ENCODE assay signal across 1 cellular context in the genomic region with DNA sequence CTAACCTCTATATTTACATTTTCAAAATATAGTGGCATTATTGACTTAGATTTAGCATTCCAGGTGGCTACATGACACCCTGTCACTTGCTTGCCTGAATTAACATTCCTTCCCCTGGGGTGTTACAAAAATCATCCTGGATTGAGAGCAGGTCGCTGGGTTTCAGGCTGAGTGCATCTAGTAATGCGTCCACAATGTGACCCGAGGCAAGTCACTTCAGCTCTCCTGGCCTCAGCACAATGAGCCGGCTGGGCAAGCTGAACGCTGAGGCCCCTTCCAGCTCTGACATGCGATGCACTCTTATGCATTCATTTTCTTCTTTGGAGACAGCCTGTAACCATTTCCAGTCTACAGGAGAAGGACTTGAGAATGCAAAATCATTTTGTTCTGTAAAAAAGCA.
TF ChIP-seq lines count a peak whose summit lies in the region.

No MANE protein-coding gene starts in this region.

TF ChIP-seq in WTC11, 78 proteins besides CTCF, POLR2A, EP300 and RAD21 (continued from another document):
- TF ChIP-seq, protein P1, sequence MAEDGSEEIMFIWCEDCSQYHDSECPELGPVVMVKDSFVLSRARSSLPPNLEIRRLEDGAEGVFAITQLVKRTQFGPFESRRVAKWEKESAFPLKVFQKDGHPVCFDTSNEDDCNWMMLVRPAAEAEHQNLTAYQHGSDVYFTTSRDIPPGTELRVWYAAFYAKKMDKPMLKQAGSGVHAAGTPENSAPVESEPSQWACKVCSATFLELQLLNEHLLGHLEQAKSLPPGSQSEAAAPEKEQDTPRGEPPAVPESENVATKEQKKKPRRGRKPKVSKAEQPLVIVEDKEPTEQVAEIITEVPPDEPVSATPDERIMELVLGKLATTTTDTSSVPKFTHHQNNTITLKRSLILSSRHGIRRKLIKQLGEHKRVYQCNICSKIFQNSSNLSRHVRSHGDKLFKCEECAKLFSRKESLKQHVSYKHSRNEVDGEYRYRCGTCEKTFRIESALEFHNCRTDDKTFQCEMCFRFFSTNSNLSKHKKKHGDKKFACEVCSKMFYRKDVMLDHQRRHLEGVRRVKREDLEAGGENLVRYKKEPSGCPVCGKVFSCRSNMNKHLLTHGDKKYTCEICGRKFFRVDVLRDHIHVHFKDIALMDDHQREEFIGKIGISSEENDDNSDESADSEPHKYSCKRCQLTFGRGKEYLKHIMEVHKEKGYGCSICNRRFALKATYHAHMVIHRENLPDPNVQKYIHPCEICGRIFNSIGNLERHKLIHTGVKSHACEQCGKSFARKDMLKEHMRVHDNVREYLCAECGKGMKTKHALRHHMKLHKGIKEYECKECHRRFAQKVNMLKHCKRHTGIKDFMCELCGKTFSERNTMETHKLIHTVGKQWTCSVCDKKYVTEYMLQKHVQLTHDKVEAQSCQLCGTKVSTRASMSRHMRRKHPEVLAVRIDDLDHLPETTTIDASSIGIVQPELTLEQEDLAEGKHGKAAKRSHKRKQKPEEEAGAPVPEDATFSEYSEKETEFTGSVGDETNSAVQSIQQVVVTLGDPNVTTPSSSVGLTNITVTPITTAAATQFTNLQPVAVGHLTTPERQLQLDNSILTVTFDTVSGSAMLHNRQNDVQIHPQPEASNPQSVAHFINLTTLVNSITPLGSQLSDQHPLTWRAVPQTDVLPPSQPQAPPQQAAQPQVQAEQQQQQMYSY (CRISPR knock-in tag; IDR thresholded peaks at IDR 0.05): no peak
- TF ChIP-seq, protein P2, sequence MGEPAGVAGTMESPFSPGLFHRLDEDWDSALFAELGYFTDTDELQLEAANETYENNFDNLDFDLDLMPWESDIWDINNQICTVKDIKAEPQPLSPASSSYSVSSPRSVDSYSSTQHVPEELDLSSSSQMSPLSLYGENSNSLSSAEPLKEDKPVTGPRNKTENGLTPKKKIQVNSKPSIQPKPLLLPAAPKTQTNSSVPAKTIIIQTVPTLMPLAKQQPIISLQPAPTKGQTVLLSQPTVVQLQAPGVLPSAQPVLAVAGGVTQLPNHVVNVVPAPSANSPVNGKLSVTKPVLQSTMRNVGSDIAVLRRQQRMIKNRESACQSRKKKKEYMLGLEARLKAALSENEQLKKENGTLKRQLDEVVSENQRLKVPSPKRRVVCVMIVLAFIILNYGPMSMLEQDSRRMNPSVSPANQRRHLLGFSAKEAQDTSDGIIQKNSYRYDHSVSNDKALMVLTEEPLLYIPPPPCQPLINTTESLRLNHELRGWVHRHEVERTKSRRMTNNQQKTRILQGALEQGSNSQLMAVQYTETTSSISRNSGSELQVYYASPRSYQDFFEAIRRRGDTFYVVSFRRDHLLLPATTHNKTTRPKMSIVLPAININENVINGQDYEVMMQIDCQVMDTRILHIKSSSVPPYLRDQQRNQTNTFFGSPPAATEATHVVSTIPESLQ (CRISPR knock-in tag; IDR thresholded peaks at IDR 0.05): no peak
- no peak for TF ChIP-seq JUN (CRISPR knock-in tag; IDR thresholded peaks at IDR 0.05)
- TF ChIP-seq, protein P3, sequence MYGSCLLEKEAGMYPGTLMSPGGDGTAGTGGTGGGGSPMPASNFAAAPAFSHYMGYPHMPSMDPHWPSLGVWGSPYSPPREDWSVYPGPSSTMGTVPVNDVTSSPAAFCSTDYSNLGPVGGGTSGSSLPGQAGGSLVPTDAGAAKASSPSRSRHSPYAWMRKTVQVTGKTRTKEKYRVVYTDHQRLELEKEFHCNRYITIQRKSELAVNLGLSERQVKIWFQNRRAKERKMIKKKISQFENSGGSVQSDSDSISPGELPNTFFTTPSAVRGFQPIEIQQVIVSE (CRISPR knock-in tag; IDR thresholded peaks at IDR 0.05; ENCODE audit: borderline replicate concordance): no peak
- TF ChIP-seq JAZF1 (CRISPR knock-in tag; IDR thresholded peaks at IDR 0.05): no peak
- no peak for TF ChIP-seq ZBTB21 (CRISPR knock-in tag; IDR thresholded peaks at IDR 0.05; ENCODE audit: borderline replicate concordance)
